ENCODE assay signal across 8 cellular contexts in genomic region chr14:49892636-49893308, GRCh38. TPM values are rescaled to one million over a fixed set of nuclear protein-coding genes. Genes with fewer than 3 reads are reported as not detected.
DNase-seq lines count a peak whose midpoint lies in the region; ATAC-seq, FAIRE-seq and TF ChIP-seq lines count a peak whose summit lies in the region.

Gene ARF6 (plus strand): TSS chr14:49893082. CDS start chr14:49893737, 655 bp downstream.

- in situ Hi-C loops in GM13977 (cut with MboI; ENCODE audit: low pct_unique_long_range_greater_than_20kb, low sequenced_read_pairs, unreplicated experiment), result no loop called here

- peak within 1 kb of the TSS; percentile 90 for H3K4me3 ChIP-seq in psoas muscle

- H3K9me3 Mint-ChIP-seq in T-helper 1 cell treated with Interleukin-12 subunit alpha and Interleukin-12 subunit beta and Interleukin-4 antibody, amounts not matched to agents 30 μg/mL and 1 μg/mL, for 36 hours, result no peaks in the 10 kb centered on the region

- no peaks in the 10 kb centered on the region for H3K27me3 ChIP-seq in psoas muscle (ENCODE audit: insufficient read depth in 3 of 3, low read length in 2 of 3)

- H3K4me1 ChIP-seq in psoas muscle, result peaks cover 35% of the 10 kb centered on the region

- no peaks in the 10 kb centered on the region for H3K27me3 Mint-ChIP-seq in T-helper 1 cell treated with Interleukin-12 subunit alpha and Interleukin-12 subunit beta and Interleukin-4 antibody, amounts not matched to agents 30 μg/mL and 1 μg/mL, for 36 hours (ENCODE audit: low read depth)

- TF ChIP-seq CTCF in GM13977 (IDR thresholded peaks at IDR 0.05; ENCODE audit: extremely low read depth, insufficient read depth, missing control alignments) (peak; percentile 43), psoas muscle (IDR thresholded peaks at IDR 0.05) (no peak)

- peak within 1 kb of the TSS; percentile 99 for H3K27ac ChIP-seq in psoas muscle

- DNase-seq in GM13977 (ENCODE audit: low spot score) (peak; percentile 98), NCI-H1694 (lab: John Stamatoyannopoulos, UW) (peak; percentile 94), amygdala (lab: John Stamatoyannopoulos, UW) (peak; percentile 49 to 98 (median 94)), left ventricle myocardium superior (peak; percentile 100), psoas muscle (peak; percentile 100), urothelium cell line (ENCODE audit: low spot score) (peak; percentile 100)

- 0 to 1% (median 1%) methylated on average over 32 to 66 of the region's 66 CpGs for WGBS in psoas muscle, 3 donors

- peaks cover 19% of the 10 kb centered on the region for H3K4me1 Mint-ChIP-seq in T-helper 1 cell treated with Interleukin-12 subunit alpha and Interleukin-12 subunit beta and Interleukin-4 antibody, amounts not matched to agents 30 μg/mL and 1 μg/mL, for 36 hours (ENCODE audit: low read depth)

- ATAC-seq in HG02884 (IDR thresholded peaks at IDR 0.05; ENCODE audit: unreplicated experiment) (peak; percentile 75), left ventricle myocardium superior (peak; percentile 99), psoas muscle (peak; percentile 96 to 98 (median 97))

- H3K27ac Mint-ChIP-seq in T-helper 1 cell treated with Interleukin-12 subunit alpha and Interleukin-12 subunit beta and Interleukin-4 antibody, amounts not matched to agents 30 μg/mL and 1 μg/mL, for 36 hours, result peak within 1 kb of the TSS; percentile 100

- intact Hi-C loops in left ventricle myocardium superior (cut with micrococcal nuclease), result no loop called here
- intact Hi-C loops in psoas muscle (cut with DNase I), result loop anchor here (2.0 kb wide), 3 partner anchors 24 to 110 kb away; no protein-coding TSS in a partner anchor

- H3K9me3 ChIP-seq in psoas muscle, result no peaks in the 10 kb centered on the region

- peaks cover 0 to 16% of the 10 kb centered on the region in 2 donors for H3K36me3 ChIP-seq in psoas muscle (ENCODE audit: insufficient read depth in 1 of 2, low read depth in 1 of 2)

- peak within 1 kb of the TSS; percentile 100 for H3K4me3 Mint-ChIP-seq in T-helper 1 cell treated with Interleukin-12 subunit alpha and Interleukin-12 subunit beta and Interleukin-4 antibody, amounts not matched to agents 30 μg/mL and 1 μg/mL, for 36 hours

- peak; percentile 52 for FAIRE-seq in urothelium cell line (lab: Jason Lieb, UNC)

- H3K36me3 Mint-ChIP-seq in T-helper 1 cell treated with Interleukin-12 subunit alpha and Interleukin-12 subunit beta and Interleukin-4 antibody, amounts not matched to agents 30 μg/mL and 1 μg/mL, for 36 hours (ENCODE audit: low read depth), result peaks cover 42% of the 10 kb centered on the region

RNA-seq across cellular contexts. Expression of gene ARF6, which starts in this region (rescaled TPM):
- total RNA-seq in left ventricle myocardium superior (24.6 TPM), psoas muscle (10 to 100 TPM; 19.0 to 37.4 (median 30.6) TPM)
- polyA plus RNA-seq in psoas muscle, result 10 to 100 TPM; 19.8 to 43.1 (median 26.9) TPM

Comparison
In these comparisons a context has a peak if more than half of its experiments do, and no peak if none do; other contexts are left out.
1. Peak in every context shown above with its lines: DNase-seq, ATAC-seq, H3K4me3 ChIP-seq and H3K27ac ChIP-seq.